In genomic region chr2:30366199-30366691, GRCh38 we compare ENCODE assay signal across 9 cellular contexts.
DNase-seq lines count a peak whose midpoint lies in the region; ATAC-seq and TF ChIP-seq lines count a peak whose summit lies in the region.
"Had no signal": no experiment of that assay in that cellular context is flagged by ENCODE, and none has a peak within 500 bp of the region (broad histone marks: within the 10 kb centered on the region; RNA-seq: fewer than 3 reads in every experiment).

No MANE protein-coding gene starts in this region.

- no peak overlapping the region for H2BK5ac ChIP-seq in mesendoderm (ENCODE audit: low read length)

- H3K4me3 ChIP-seq in CD8-positive, alpha-beta memory T cell (ENCODE audit: low read length): no peak overlapping the region
- H3K4me3 ChIP-seq in SJSA1: no peak overlapping the region
- no peak overlapping the region for H3K4me3 ChIP-seq in smooth muscle cell
- no peak overlapping the region for H3K4me3 ChIP-seq in mesendoderm (ENCODE audit: low read length)

- CTCF ChIA-PET in CD8-positive, alpha-beta memory T cell (lab: Charles Lee): no interaction called here

- no peaks in the 10 kb centered on the region for H3K27me3 Mint-ChIP-seq in CD8-positive, alpha-beta memory T cell
- H3K27me3 Mint-ChIP-seq in activated naive CD8-positive, alpha-beta T cell treated with anti-CD3 and anti-CD28 coated beads, Interleukin-2, amount 10 ng/mL, durations not matched to agents 7 days and 5 days: no peaks in the 10 kb centered on the region

- no peak overlapping the region for H2BK120ac ChIP-seq in mesendoderm (ENCODE audit: low read depth, low read length)

- peak in 1 of 5 donors; percentile 39 for DNase-seq in CD8-positive, alpha-beta memory T cell
- DNase-seq in SJSA1 (ENCODE audit: low read depth in 1 of 2, low spot score in 2 of 2) (peak; percentile 86 to 91), smooth muscle cell (lab: John Stamatoyannopoulos, UW; ENCODE audit: unreplicated experiment) (no peak), NOMO-1 treated with dmso at 0.1 percent for 144 hours (lab: John Stamatoyannopoulos, UW; ENCODE audit: unreplicated experiment) (no peak), NCI-H2196 treated with DMSO at 0.1 percent for 48 hours (lab: John Stamatoyannopoulos, UW; ENCODE audit: unreplicated experiment) (no peak), mesendoderm (no peak)
- peak; percentile 50 for DNase-seq in activated naive CD8-positive, alpha-beta T cell treated with anti-CD3 and anti-CD28 coated beads, Interleukin-2, amount 10 ng/mL, durations not matched to agents 7 days and 5 days
- DNase-seq: DMS79 treated with DMSO at 0.1 percent for 48 hours had no signal

- H3K56ac ChIP-seq in mesendoderm (ENCODE audit: low read length): no peak overlapping the region

- H3F3A ChIP-seq in smooth muscle cell (ENCODE audit: low read depth): peaks cover 4% of the 10 kb centered on the region

- H3K4me1 ChIP-seq in CD8-positive, alpha-beta memory T cell (ENCODE audit: insufficient read depth, low read length): peaks cover 26% of the 10 kb centered on the region
- H3K4me1 ChIP-seq in SJSA1 (replicated peaks): peaks cover 63% of the 10 kb centered on the region
- H3K4me1 ChIP-seq in smooth muscle cell (ENCODE audit: low read depth): peaks cover 5% of the 10 kb centered on the region
- no peaks in the 10 kb centered on the region for H3K4me1 ChIP-seq in mesendoderm (ENCODE audit: control insufficient read depth, low read depth, low read length)

- H3K79me1 ChIP-seq in mesendoderm (ENCODE audit: low read length): no peaks in the 10 kb centered on the region

- H3K9me3 Mint-ChIP-seq in CD8-positive, alpha-beta memory T cell: no peaks in the 10 kb centered on the region
- no peaks in the 10 kb centered on the region for H3K9me3 Mint-ChIP-seq in activated naive CD8-positive, alpha-beta T cell treated with anti-CD3 and anti-CD28 coated beads, Interleukin-2, amount 10 ng/mL, durations not matched to agents 7 days and 5 days

- no peak overlapping the region for H3K4ac ChIP-seq in mesendoderm (ENCODE audit: low read depth, low read length)

- no peaks in the 10 kb centered on the region for H3K36me3 ChIP-seq in CD8-positive, alpha-beta memory T cell (ENCODE audit: insufficient read depth, low read length)
- H3K36me3 ChIP-seq in SJSA1 (no peaks in the 10 kb centered on the region), smooth muscle cell (ENCODE audit: low read depth) (no peaks in the 10 kb centered on the region), mesendoderm (ENCODE audit: control insufficient read depth, insufficient read depth, low read length) (no peaks in the 10 kb centered on the region)

- no peak overlapping the region for H3K9ac ChIP-seq in smooth muscle cell (ENCODE audit: low read depth)
- H3K9ac ChIP-seq in mesendoderm (ENCODE audit: low read length): no peak overlapping the region

- no peak for TF ChIP-seq CTCF in smooth muscle cell (IDR thresholded peaks at IDR 0.05; ENCODE audit: borderline replicate concordance, insufficient read depth, poor library complexity, severe bottlenecking)

- no peaks in the 10 kb centered on the region for H3K79me2 ChIP-seq in smooth muscle cell (ENCODE audit: low read depth)
- no peaks in the 10 kb centered on the region for H3K79me2 ChIP-seq in mesendoderm (ENCODE audit: control insufficient read depth, insufficient read depth, low read length)

- no peaks in the 10 kb centered on the region for H3K9me3 ChIP-seq in CD8-positive, alpha-beta memory T cell (ENCODE audit: low read length)
- no peaks in the 10 kb centered on the region for H3K9me3 ChIP-seq in SJSA1 (replicated peaks)
- no peaks in the 10 kb centered on the region for H3K9me3 ChIP-seq in smooth muscle cell (replicated peaks; ENCODE audit: low read depth)

- H3K27ac Mint-ChIP-seq in CD8-positive, alpha-beta memory T cell: peak overlapping the region; percentile 0 to 45 (median 30)
- peak overlapping the region; percentile 46 for H3K27ac Mint-ChIP-seq in activated naive CD8-positive, alpha-beta T cell treated with anti-CD3 and anti-CD28 coated beads, Interleukin-2, amount 10 ng/mL, durations not matched to agents 7 days and 5 days

- H4K5ac ChIP-seq in mesendoderm (ENCODE audit: low read length): no peak overlapping the region

- peak overlapping the region in 1 of 7 donors; percentile 8 for H3K4me3 Mint-ChIP-seq in CD8-positive, alpha-beta memory T cell
- H3K4me3 Mint-ChIP-seq in activated naive CD8-positive, alpha-beta T cell treated with anti-CD3 and anti-CD28 coated beads, Interleukin-2, amount 10 ng/mL, durations not matched to agents 7 days and 5 days: peak overlapping the region; percentile 5

- H3K4me2 ChIP-seq in smooth muscle cell (peak overlapping the region; percentile 9), mesendoderm (ENCODE audit: low read length) (no peak overlapping the region)

- H3K23ac ChIP-seq in mesendoderm (ENCODE audit: low read length): no peak overlapping the region

- H2AK5ac ChIP-seq in mesendoderm (ENCODE audit: low read length): no peak overlapping the region

- peak; percentile 92 for ATAC-seq in activated naive CD8-positive, alpha-beta T cell treated with anti-CD3 and anti-CD28 coated beads, Interleukin-2, amount 10 ng/mL, durations not matched to agents 7 days and 5 days (ENCODE audit: low read depth)
- no peak for ATAC-seq in GM18498 (IDR thresholded peaks at IDR 0.05; ENCODE audit: unreplicated experiment)

- H4K8ac ChIP-seq in mesendoderm (ENCODE audit: low read depth, low read length): no peak overlapping the region

- no peaks in the 10 kb centered on the region for H3K36me3 Mint-ChIP-seq in CD8-positive, alpha-beta memory T cell
- no peaks in the 10 kb centered on the region for H3K36me3 Mint-ChIP-seq in activated naive CD8-positive, alpha-beta T cell treated with anti-CD3 and anti-CD28 coated beads, Interleukin-2, amount 10 ng/mL, durations not matched to agents 7 days and 5 days

- POLR2A ChIA-PET in CD8-positive, alpha-beta memory T cell (lab: Charles Lee): no interaction called here
- POLR2A ChIA-PET in activated naive CD8-positive, alpha-beta T cell treated with anti-CD3 and anti-CD28 coated beads, Interleukin-2, amount 10 ng/mL, durations not matched to agents 7 days and 5 days (lab: Charles Lee): interaction anchor here (0.8 kb wide), 1 partner anchor 135 kb away, joined by 4 read pairs; no protein-coding TSS in a partner anchor

- no peak overlapping the region for H3K27ac ChIP-seq in CD8-positive, alpha-beta memory T cell (ENCODE audit: low read depth, low read length)
- H3K27ac ChIP-seq in SJSA1 (peak overlapping the region; percentile 77), smooth muscle cell (ENCODE audit: low read depth) (peak overlapping the region; percentile 69), mesendoderm (ENCODE audit: low read depth, low read length) (no peak overlapping the region)

- H2AFZ ChIP-seq in smooth muscle cell (ENCODE audit: low read depth): no peak overlapping the region

- no peaks in the 10 kb centered on the region for H3K27me3 ChIP-seq in CD8-positive, alpha-beta memory T cell (ENCODE audit: insufficient read depth, low read length, poor library complexity, severe bottlenecking)
- H3K27me3 ChIP-seq in SJSA1 (replicated peaks) (no peaks in the 10 kb centered on the region), smooth muscle cell (ENCODE audit: low read depth) (no peaks in the 10 kb centered on the region), mesendoderm (ENCODE audit: insufficient read depth, low read length, poor library complexity) (no peaks in the 10 kb centered on the region)

- H3K18ac ChIP-seq in mesendoderm (ENCODE audit: low read length): no peak overlapping the region

- no peak overlapping the region for H2BK15ac ChIP-seq in mesendoderm (replicated peaks; ENCODE audit: low read depth)

- H4K20me1 ChIP-seq in smooth muscle cell (ENCODE audit: low read depth): no peaks in the 10 kb centered on the region

- WGBS in smooth muscle cell (ENCODE audit: low lambda C conversion rate): 22% methylated on average over 10 of the region's 10 CpGs
- WGBS in mesendoderm (ENCODE audit: extremely low coverage, insufficient coverage, low lambda C conversion rate): no CpG with 5 or more reads among the region's 10 CpGs

- H3K4me1 Mint-ChIP-seq in CD8-positive, alpha-beta memory T cell: peaks cover 25 to 35% (median 32%) of the 10 kb centered on the region in 3 donors
- peaks cover 27% of the 10 kb centered on the region for H3K4me1 Mint-ChIP-seq in activated naive CD8-positive, alpha-beta T cell treated with anti-CD3 and anti-CD28 coated beads, Interleukin-2, amount 10 ng/mL, durations not matched to agents 7 days and 5 days

Comparison
In these comparisons a context has a peak if more than half of its experiments do, and no peak if none do; other contexts are left out.
1. DNase-seq: peak in SJSA1 (2 of 2) and activated naive CD8-positive, alpha-beta T cell treated with anti-CD3 and anti-CD28 coated beads, Interleukin-2, amount 10 ng/mL, durations not matched to agents 7 days and 5 days (single experiment); none in smooth muscle cell (single experiment), NOMO-1 treated with dmso at 0.1 percent for 144 hours (single experiment), NCI-H2196 treated with DMSO at 0.1 percent for 48 hours (single experiment) and mesendoderm (single experiment).
2. H3K27ac ChIP-seq: peak in SJSA1 (single experiment) and smooth muscle cell (single experiment); none in CD8-positive, alpha-beta memory T cell (single experiment) and mesendoderm (single experiment).